ENCODE assay signal across 14 cellular contexts in genomic region chr4:122739174-122739573, GRCh38. TPM values are rescaled to one million over a fixed set of nuclear protein-coding genes. Genes with fewer than 3 reads are reported as not detected.
A peak's percentile ranks its signal among the peaks of the same experiment; 100 is the strongest.
DNase-seq lines count a peak whose midpoint lies in the region; ATAC-seq, FAIRE-seq and TF ChIP-seq lines count a peak whose summit lies in the region.
"Had no signal": no experiment of that assay in that cellular context is flagged by ENCODE, and none has a peak within 500 bp of the region (broad histone marks: within the 10 kb centered on the region; RNA-seq: fewer than 3 reads in every experiment).

No MANE protein-coding gene starts in this region.

- H3K9me3 ChIP-seq in tibial artery: no peaks in the 10 kb centered on the region
- H3K9me3 ChIP-seq in trophoblast cell (ENCODE audit: insufficient read depth, low read depth, low read length): no peaks in the 10 kb centered on the region

- H4K8ac ChIP-seq in trophoblast cell (ENCODE audit: low read depth, low read length): no peak overlapping the region

- H2BK12ac ChIP-seq in trophoblast cell (ENCODE audit: low read length): no peak overlapping the region

- no peak for TF ChIP-seq CTCF in AG10803 (conservative IDR thresholded peaks at IDR 0.05; ENCODE audit: low read length)
- no peak for TF ChIP-seq CTCF in astrocyte of the cerebellum (IDR thresholded peaks at IDR 0.05; ENCODE audit: low read depth, low read length, missing control alignments)
- no peak for TF ChIP-seq CTCF in tibial artery (IDR thresholded peaks at IDR 0.05)

- H2BK120ac ChIP-seq in trophoblast cell (ENCODE audit: insufficient read depth, low read length, poor library complexity): no peak overlapping the region

- H2AK5ac ChIP-seq in trophoblast cell (ENCODE audit: low read length): no peak overlapping the region

- H3K27me3 ChIP-seq in tibial artery: no peaks in the 10 kb centered on the region
- no peaks in the 10 kb centered on the region for H3K27me3 ChIP-seq in trophoblast cell (ENCODE audit: insufficient read depth, low read length)

- no peak overlapping the region for H3K14ac ChIP-seq in trophoblast cell (ENCODE audit: low read length)

- H3K36me3 ChIP-seq in tibial artery (peaks cover 9 to 27% (median 26%) of the 10 kb centered on the region in 3 donors), trophoblast cell (ENCODE audit: control insufficient read depth in 1 of 2, insufficient read depth in 2 of 2, low read length in 2 of 2) (no peaks in the 10 kb centered on the region)

- no peak overlapping the region for H3K4me3 ChIP-seq in AG10803 (ENCODE audit: low read length)
- H3K4me3 ChIP-seq in astrocyte of the cerebellum (ENCODE audit: low read depth, low read length): no peak overlapping the region
- H3K4me3 ChIP-seq in tibial artery: no peak overlapping the region
- H3K4me3 ChIP-seq in trophoblast cell (ENCODE audit: low read depth, low read length): no peak overlapping the region

- H3K27ac ChIP-seq in tibial artery: no peak overlapping the region
- no peak overlapping the region for H3K27ac ChIP-seq in trophoblast cell (ENCODE audit: low read depth, low read length)
- H3K27ac ChIP-seq: C4-2B had no signal

- H4K12ac ChIP-seq in trophoblast cell (ENCODE audit: low read depth, low read length): no peak overlapping the region

- intact Hi-C loops in tibial artery (cut with DNase I; ENCODE audit: low total_unique reads): no loop called here

- in situ Hi-C loops in astrocyte of the cerebellum (cut with HindIII; ENCODE audit: low sequenced_read_pairs): no loop called here

- H2BK5ac ChIP-seq in trophoblast cell (ENCODE audit: low read depth, low read length, poor library complexity): no peak overlapping the region

- H3K4me1 ChIP-seq in tibial artery: peaks cover 0 to 4% (median 0%) of the 10 kb centered on the region in 4 donors
- H3K4me1 ChIP-seq in trophoblast cell (ENCODE audit: control insufficient read depth in 1 of 2, insufficient read depth in 2 of 2, low read length in 2 of 2): no peaks in the 10 kb centered on the region

- no peak overlapping the region for H2AFZ ChIP-seq in trophoblast cell (ENCODE audit: insufficient read depth, low read length, poor library complexity)

- H3K23ac ChIP-seq in trophoblast cell (ENCODE audit: low read length): no peak overlapping the region

- FAIRE-seq in frontal cortex (lab: Jason Lieb, UNC): no peak

- no peak overlapping the region for H3K4me2 ChIP-seq in trophoblast cell (ENCODE audit: low read length)

- H3K79me2 ChIP-seq in trophoblast cell (ENCODE audit: control insufficient read depth, insufficient read depth, low read length, poor library complexity): no peaks in the 10 kb centered on the region

- DNase-seq in AG10803 (ENCODE audit: low read depth): peak; percentile 94
- DNase-seq in M059J (ENCODE audit: low read depth): peak; percentile 38
- peak; percentile 48 for DNase-seq in astrocyte of the cerebellum (ENCODE audit: low read depth)
- DNase-seq in glomerular visceral epithelial cell (ENCODE audit: extremely low spot score): peak; percentile 17
- no peak for DNase-seq in tibial artery
- DNase-seq in trophoblast cell: no peak
- no peak for DNase-seq in frontal cortex (ENCODE audit: low spot score in 2 of 2)
- DNase-seq: GDM1; NCI-H1694 treated with DMSO at 0.1 percent for 48 hours; NCI-H526 treated with DMSO at 0.1 percent for 48 hours; SHP77 treated with DMSO at 0.1 percent for 48 hours; stimulated activated CD4-positive, alpha-beta T cell treated with anti-CD3 and anti-CD28 coated beads, Interleukin-1b, Interleukin-23, amount 100 ng/mL, for 48 hours had no signal

- H3K18ac ChIP-seq in trophoblast cell (ENCODE audit: low read length): no peak overlapping the region

- H3K9ac ChIP-seq in trophoblast cell (ENCODE audit: low read length): no peak overlapping the region

- no peak for ATAC-seq in HG03571 (IDR thresholded peaks at IDR 0.05; ENCODE audit: unreplicated experiment)

- no peaks in the 10 kb centered on the region for H3K79me1 ChIP-seq in trophoblast cell (ENCODE audit: low read length)

- H3K4ac ChIP-seq in trophoblast cell (ENCODE audit: low read depth, low read length): no peak overlapping the region

- H4K91ac ChIP-seq in trophoblast cell (ENCODE audit: low read depth, low read length): no peak overlapping the region

RNA-seq across cellular contexts. Expression of gene BBS12, which starts 6.7 kb away (rescaled TPM):
- 2.4 and 4.7 TPM in 2 replicates for total RNA-seq in M059J (2014; rRNA removed; shearing (Covaris generic))
- polyA plus RNA-seq in trophoblast cell (2013): 1.3 TPM in 2 replicates
- total RNA-seq in frontal cortex: 16.3 TPM

Comparison
In these comparisons a context has a peak if more than half of its experiments do, and no peak if none do; other contexts are left out.
1. DNase-seq: peak in AG10803 (single experiment), M059J (single experiment), astrocyte of the cerebellum (single experiment) and glomerular visceral epithelial cell (single experiment); none in tibial artery (0 of 2), trophoblast cell (0 of 2) and frontal cortex (0 of 2).